ENCODE assay signal across 3 cellular contexts in genomic region chr7:35314354-35314753, GRCh38.
"Had no signal": no experiment of that assay in that cellular context is flagged by ENCODE, and none has a peak within 500 bp of the region (broad histone marks: within the 10 kb centered on the region; RNA-seq: fewer than 3 reads in every experiment).

No MANE protein-coding gene starts in this region.

- ATAC-seq: GM12878 had no signal

- H3K4me3 ChIP-seq: GM12878 had no signal

- DNase-seq: GDM1, GF-D8 had no signal
